ENCODE assay signal across 23 cellular contexts in the genomic region with DNA sequence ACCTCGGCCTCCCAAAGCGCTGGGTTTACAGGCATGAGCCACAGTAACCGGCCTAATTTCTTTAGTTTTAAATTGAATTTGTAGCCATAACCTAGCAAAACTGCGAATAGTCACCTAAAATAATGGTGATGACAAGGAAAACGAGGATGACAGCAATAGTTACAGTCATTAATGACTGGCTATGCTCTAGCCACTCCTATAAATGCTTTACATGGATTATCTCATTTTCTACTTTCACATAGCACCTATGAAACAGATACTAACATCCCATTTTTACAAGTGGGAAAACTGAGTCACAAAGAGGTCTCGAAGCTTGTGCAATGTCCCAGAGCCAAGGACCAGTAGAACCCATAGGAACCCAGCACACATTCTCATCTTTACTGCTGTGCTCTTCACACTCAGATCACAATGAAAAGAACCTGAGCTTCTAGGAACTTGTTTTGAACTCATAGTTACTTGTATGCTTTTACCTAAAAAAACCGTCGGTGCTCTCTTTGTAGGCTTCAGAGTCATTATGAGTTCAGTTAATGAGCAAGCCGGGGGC. TPM values are rescaled to one million over a fixed set of nuclear protein-coding genes. Genes with fewer than 3 reads are reported as not detected.
"Had no signal": no experiment of that assay in that cellular context is flagged by ENCODE, and none has a peak within 500 bp of the region (broad histone marks: within the 10 kb centered on the region; RNA-seq: fewer than 3 reads in every experiment).

No MANE protein-coding gene starts in this region.

- H3K27me3 ChIP-seq: dorsolateral prefrontal cortex, right atrium auricular region, tibial nerve, upper lobe of left lung had no signal

- H3K4me3 ChIP-seq: dorsolateral prefrontal cortex, lower lobe of right lung, prostate gland, right atrium auricular region, smooth muscle cell, thoracic aorta, tibial nerve, upper lobe of left lung had no signal

- H3K4me2 ChIP-seq: smooth muscle cell had no signal

- H3K4me1 Mint-ChIP-seq: nephron progenitor cell had no signal

- H3K4me1 ChIP-seq: lower lobe of right lung, prostate gland, right atrium auricular region, upper lobe of left lung had no signal

- H3K9me3 Mint-ChIP-seq: naive thymus-derived CD8-positive, alpha-beta T cell; nephron progenitor cell had no signal

- ATAC-seq: left ventricle myocardium superior; lower lobe of right lung; naive thymus-derived CD8-positive, alpha-beta T cell; sciatic nerve had no signal

- H3K27ac Mint-ChIP-seq: nephron progenitor cell had no signal

- DNase-seq: dorsolateral prefrontal cortex; effector CD4-positive, alpha-beta T cell; hypothalamus; left ventricle myocardium superior; lower lobe of right lung; naive thymus-derived CD8-positive, alpha-beta T cell; nephron progenitor cell; nucleus accumbens; stimulated activated CD4-positive, alpha-beta T cell treated with anti-CD3 and anti-CD28 coated beads, Interleukin-12 subunit alpha, Interleukin-12 subunit beta, amount 100 ng/mL, for 4 hours; stimulated activated CD4-positive, alpha-beta T cell treated with anti-CD3 and anti-CD28 coated beads, Interleukin-1b, Interleukin-23, amount 100 ng/mL, for 48 hours; stimulated activated CD4-positive, alpha-beta T cell treated with anti-CD3 and anti-CD28 coated beads, Interleukin-4, amount 100 ng/mL, for 1 hour; stimulated activated CD8-positive, alpha-beta memory T cell treated with anti-CD3 and anti-CD28 coated beads, Interleukin-4, amount 100 ng/mL, for 48 hours; stimulated activated naive CD4-positive, alpha-beta T cell treated with Interleukin-2 at 50 U/mL for 16 hours had no signal

- H3K4me3 Mint-ChIP-seq: naive thymus-derived CD8-positive, alpha-beta T cell; nephron progenitor cell had no signal

- FAIRE-seq: frontal cortex, keratinocyte, urothelium cell line had no signal

- H3K27ac ChIP-seq: lower lobe of right lung, prostate gland, right atrium auricular region, thoracic aorta, tibial nerve, upper lobe of left lung had no signal

- H3K27me3 Mint-ChIP-seq: naive thymus-derived CD8-positive, alpha-beta T cell had no signal

- H3K9me3 ChIP-seq: lower lobe of right lung, prostate gland, right atrium auricular region, thoracic aorta, tibial nerve, upper lobe of left lung had no signal

RNA-seq across cellular contexts. Expression of a gene that starts 39.4 kb away (rescaled TPM):
- total RNA-seq: smooth muscle cell had no signal
